ENCODE assay signal across 28 cellular contexts in genomic region chr21:15993951-15994350, GRCh38.
"Had no signal": no experiment of that assay in that cellular context is flagged by ENCODE, and none has a peak within 500 bp of the region (broad histone marks: within the 10 kb centered on the region; RNA-seq: fewer than 3 reads in every experiment).

No MANE protein-coding gene starts in this region.

- H3K4me3 ChIP-seq: psoas muscle, right lobe of liver, sigmoid colon, stomach, thoracic aorta, thyroid gland, tibial nerve, upper lobe of left lung, vagina had no signal

- H3K4me1 ChIP-seq: parathyroid adenoma, psoas muscle, right lobe of liver, sigmoid colon, stomach, thyroid gland, upper lobe of left lung had no signal

- H3K27ac Mint-ChIP-seq: natural killer cell; nephron; progenitor cell of endocrine pancreas; stimulated activated effector memory CD8-positive, alpha-beta T cell treated with anti-CD3 and anti-CD28 coated beads, Interleukin-12 subunit alpha, Interleukin-12 subunit beta, amount 100 ng/mL, for 72 hours; stimulated activated naive B cell treated with anti-CD40 and anti-IgM and Interleukin-4, amounts not matched to agents 10 μg/mL and 1 μg/mL and 100 μg/mL, for 72 hours; stimulated activated naive CD8-positive, alpha-beta T cell treated with anti-CD3 and anti-CD28 coated beads, Interleukin-15, Interleukin-2, amounts not matched to agents 100 ng/mL and 50 ng/mL, for 24 hours had no signal

- H3K9ac ChIP-seq: parathyroid adenoma had no signal

- H3K9me3 Mint-ChIP-seq: nephron; stimulated activated effector memory CD8-positive, alpha-beta T cell treated with anti-CD3 and anti-CD28 coated beads, Interleukin-12 subunit alpha, Interleukin-12 subunit beta, amount 100 ng/mL, for 72 hours; stimulated activated naive B cell treated with anti-CD40 and anti-IgM and Interleukin-4, amounts not matched to agents 10 μg/mL and 1 μg/mL and 100 μg/mL, for 72 hours; stimulated activated naive CD8-positive, alpha-beta T cell treated with anti-CD3 and anti-CD28 coated beads, Interleukin-15, Interleukin-2, amounts not matched to agents 100 ng/mL and 50 ng/mL, for 24 hours had no signal

- H3K4me1 Mint-ChIP-seq: natural killer cell; stimulated activated effector memory CD8-positive, alpha-beta T cell treated with anti-CD3 and anti-CD28 coated beads, Interleukin-12 subunit alpha, Interleukin-12 subunit beta, amount 100 ng/mL, for 72 hours; stimulated activated naive B cell treated with anti-CD40 and anti-IgM and Interleukin-4, amounts not matched to agents 10 μg/mL and 1 μg/mL and 100 μg/mL, for 72 hours had no signal

- H3K27ac ChIP-seq: neutrophil, parathyroid adenoma, psoas muscle, right lobe of liver, sigmoid colon, stomach, thoracic aorta, thyroid gland, tibial nerve, upper lobe of left lung, vagina had no signal

- H3K79me2 ChIP-seq: parathyroid adenoma had no signal

- H3K9me3 ChIP-seq: neutrophil, psoas muscle, right lobe of liver, sigmoid colon, stomach, thoracic aorta, thyroid gland, tibial nerve, upper lobe of left lung, vagina had no signal

- H3K36me3 ChIP-seq: neutrophil, right lobe of liver, sigmoid colon, stomach, thoracic aorta, thyroid gland, tibial nerve, upper lobe of left lung, vagina had no signal

- H3K36me3 Mint-ChIP-seq: natural killer cell; stimulated activated effector memory CD8-positive, alpha-beta T cell treated with anti-CD3 and anti-CD28 coated beads, Interleukin-12 subunit alpha, Interleukin-12 subunit beta, amount 100 ng/mL, for 72 hours; stimulated activated naive B cell treated with anti-CD40 and anti-IgM and Interleukin-4, amounts not matched to agents 10 μg/mL and 1 μg/mL and 100 μg/mL, for 72 hours had no signal

- ATAC-seq: natural killer cell; psoas muscle; right cardiac atrium; right lobe of liver; stimulated activated effector memory CD8-positive, alpha-beta T cell treated with anti-CD3 and anti-CD28 coated beads, Interleukin-12 subunit alpha, Interleukin-12 subunit beta, amount 100 ng/mL, for 72 hours; stimulated activated naive B cell treated with anti-CD40 and anti-IgM and Interleukin-4, amounts not matched to agents 10 μg/mL and 1 μg/mL and 100 μg/mL, for 72 hours had no signal

- H3K27me3 ChIP-seq: neutrophil, right lobe of liver, sigmoid colon, stomach, thyroid gland, tibial nerve, upper lobe of left lung, vagina had no signal

- FAIRE-seq: small intestine, urothelium cell line had no signal

- DNase-seq: natural killer cell; nucleus accumbens; posterior cingulate gyrus; psoas muscle; right cardiac atrium; right lobe of liver; sigmoid colon; small intestine; stimulated activated CD4-positive, alpha-beta T cell treated with anti-CD3 and anti-CD28 coated beads, Interleukin-15, amount 100 ng/mL, for 24 hours; stimulated activated CD4-positive, alpha-beta T cell treated with anti-CD3 and anti-CD28 coated beads, Interleukin-2, amount 100 ng/mL, for 24 hours; stimulated activated CD4-positive, alpha-beta T cell treated with anti-CD3 and anti-CD28 coated beads, Interleukin-2, amount 100 ng/mL, for 48 hours; stimulated activated CD4-positive, alpha-beta T cell treated with anti-CD3 and anti-CD28 coated beads, Interleukin-4, amount 100 ng/mL, for 24 hours; stimulated activated naive B cell treated with anti-CD40 and anti-IgM and Interleukin-4, amounts not matched to agents 10 μg/mL and 1 μg/mL and 100 μg/mL, for 72 hours; stimulated activated naive CD4-positive, alpha-beta T cell treated with Interleukin-2 at 50 U/mL for 16 hours; stomach; thyroid gland; trophoblast cell; upper lobe of left lung had no signal

- H2AFZ ChIP-seq: parathyroid adenoma had no signal

- H3K4me3 Mint-ChIP-seq: natural killer cell; nephron; stimulated activated effector memory CD8-positive, alpha-beta T cell treated with anti-CD3 and anti-CD28 coated beads, Interleukin-12 subunit alpha, Interleukin-12 subunit beta, amount 100 ng/mL, for 72 hours; stimulated activated naive B cell treated with anti-CD40 and anti-IgM and Interleukin-4, amounts not matched to agents 10 μg/mL and 1 μg/mL and 100 μg/mL, for 72 hours; stimulated activated naive CD8-positive, alpha-beta T cell treated with anti-CD3 and anti-CD28 coated beads, Interleukin-15, Interleukin-2, amounts not matched to agents 100 ng/mL and 50 ng/mL, for 24 hours had no signal

- H3K27me3 Mint-ChIP-seq: progenitor cell of endocrine pancreas; stimulated activated naive B cell treated with anti-CD40 and anti-IgM and Interleukin-4, amounts not matched to agents 10 μg/mL and 1 μg/mL and 100 μg/mL, for 72 hours had no signal
